16 cellular contexts compared by ENCODE assay signal in the genomic region with DNA sequence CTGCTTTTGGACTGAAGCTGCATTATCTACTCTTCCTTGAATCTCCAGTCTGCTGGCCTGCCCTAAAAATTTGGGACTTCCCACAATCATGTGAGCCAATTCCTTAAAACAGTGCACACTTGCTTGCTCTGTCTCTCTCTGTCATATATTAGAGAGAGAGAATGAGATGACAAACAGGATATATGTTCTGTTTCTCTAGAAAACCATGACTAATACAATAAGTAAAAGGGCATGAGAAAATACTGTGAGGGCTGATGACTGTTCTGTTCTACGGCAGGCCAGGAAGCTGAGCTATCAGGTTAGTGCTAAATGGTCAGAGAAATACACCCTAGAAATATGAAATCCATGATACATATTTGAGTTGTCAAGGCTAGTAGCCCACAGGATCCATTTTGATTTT.
A peak's percentile ranks its signal among the peaks of the same experiment; 100 is the strongest.
DNase-seq lines count a peak whose midpoint lies in the region; TF ChIP-seq lines count a peak whose summit lies in the region.
"Had no signal": no experiment of that assay in that cellular context is flagged by ENCODE, and none has a peak within 500 bp of the region (broad histone marks: within the 10 kb centered on the region; RNA-seq: fewer than 3 reads in every experiment).

No MANE protein-coding gene starts in this region.

- H3K27me3 ChIP-seq in GM23248 (replicated peaks; ENCODE audit: insufficient read depth): no peaks in the 10 kb centered on the region
- no peaks in the 10 kb centered on the region for H3K27me3 ChIP-seq in osteoblast (ENCODE audit: insufficient read depth, low read length)
- H3K27me3 ChIP-seq in tibial nerve: no peaks in the 10 kb centered on the region
- H3K27me3 ChIP-seq in tibial artery: no peaks in the 10 kb centered on the region
- H3K27me3 ChIP-seq: spleen, testis had no signal

- peaks cover 16% of the 10 kb centered on the region; the same call in 1 of the 2 replicates for H3F3A ChIP-seq in GM23248 (ENCODE audit: insufficient read depth)

- no peak for TF ChIP-seq EP300 in tibial nerve (IDR thresholded peaks at IDR 0.05)

- TF ChIP-seq CTCF in osteoblast (IDR thresholded peaks at IDR 0.05; ENCODE audit: extremely low read depth, low read depth, low read length): no peak
- no peak for TF ChIP-seq CTCF in tibial nerve (IDR thresholded peaks at IDR 0.05)
- TF ChIP-seq CTCF in tibial artery (IDR thresholded peaks at IDR 0.05): no peak

- no peaks in the 10 kb centered on the region for H3K9me3 ChIP-seq in GM23248 (ENCODE audit: low read depth)
- H3K9me3 ChIP-seq in osteoblast (ENCODE audit: low read depth, low read length): no peaks in the 10 kb centered on the region
- H3K9me3 ChIP-seq in tibial nerve: no peaks in the 10 kb centered on the region
- no peaks in the 10 kb centered on the region for H3K9me3 ChIP-seq in tibial artery
- H3K9me3 ChIP-seq: testis had no signal

- H3K9ac ChIP-seq in GM23248: no peak overlapping the region

- no peak overlapping the region for H3K4me3 ChIP-seq in GM23248
- H3K4me3 ChIP-seq in osteoblast (ENCODE audit: insufficient read depth, low read length): no peak overlapping the region
- no peak overlapping the region for H3K4me3 ChIP-seq in tibial nerve
- H3K4me3 ChIP-seq in tibial artery: no peak overlapping the region
- H3K4me3 ChIP-seq: spleen, testis had no signal

- peak; percentile 83 for DNase-seq in GM23248
- peak; percentile 71 for DNase-seq in RKO (ENCODE audit: low spot score)
- DNase-seq in epithelial cell of prostate (ENCODE audit: low read depth, low spot score): peak; percentile 55
- peak; percentile 36 for DNase-seq in osteoblast (ENCODE audit: insufficient read length, low spot score, missing footprints)
- DNase-seq in tibial nerve (ENCODE audit: low spot score in 2 of 2): no peak
- DNase-seq in tibial artery: no peak
- no peak for DNase-seq in COLO668 (lab: John Stamatoyannopoulos, UW; ENCODE audit: unreplicated experiment)
- DNase-seq: activated CD4-positive, alpha-beta memory T cell treated with anti-CD3 and anti-CD28 coated beads, Interleukin-2, amount 10 ng/mL, durations not matched to agents 7 days and 5 days; cerebellar nuclear complex; islet precursor cell; mesendoderm; NCI-H146; spleen; testis had no signal

- intact Hi-C loops in tibial artery (cut with DNase I; ENCODE audit: low total_unique reads): no loop called here

- no peaks in the 10 kb centered on the region for H3K9me2 ChIP-seq in GM23248 (ENCODE audit: insufficient read depth)

- H3K27ac ChIP-seq in GM23248: peak overlapping the region; percentile 36; the same call in 1 of the 2 replicates
- peak overlapping the region; percentile 39 for H3K27ac ChIP-seq in epithelial cell of prostate
- no peak overlapping the region for H3K27ac ChIP-seq in osteoblast (ENCODE audit: low read depth, low read length)
- H3K27ac ChIP-seq in tibial nerve: no peak overlapping the region
- no peak overlapping the region for H3K27ac ChIP-seq in tibial artery
- H3K27ac ChIP-seq: C4-2B, RWPE1, spleen, testis had no signal

- H2AFZ ChIP-seq in GM23248 (no peak overlapping the region), osteoblast (ENCODE audit: low read length) (no peak overlapping the region)

- in situ Hi-C loops in GM23248 (cut with MboI): no loop called here

- WGBS in GM23248 (ENCODE audit: low coverage in 1 of 2, low lambda C conversion rate in 2 of 2, missing lambda C conversion rate in 2 of 2), 2 experiments: 0 to 5% methylated on average over 1 of the region's 1 CpG
- 73 to 83% methylated on average over 1 of the region's 1 CpG for WGBS in tibial nerve, 2 donors

- H3K4me1 ChIP-seq in GM23248 (ENCODE audit: insufficient read depth) (peaks cover 25% of the 10 kb centered on the region), osteoblast (ENCODE audit: insufficient read depth, low read length) (no peaks in the 10 kb centered on the region), tibial nerve (no peaks in the 10 kb centered on the region), tibial artery (no peaks in the 10 kb centered on the region)
- H3K4me1 ChIP-seq: spleen, testis had no signal

- H4K20me1 ChIP-seq in GM23248 (ENCODE audit: insufficient read depth) (no peaks in the 10 kb centered on the region), osteoblast (ENCODE audit: insufficient read depth, low read length) (no peaks in the 10 kb centered on the region)

- no peaks in the 10 kb centered on the region for H3K36me3 ChIP-seq in GM23248 (ENCODE audit: low read depth)
- H3K36me3 ChIP-seq in osteoblast (ENCODE audit: insufficient read depth, low read length): no peaks in the 10 kb centered on the region
- no peaks in the 10 kb centered on the region for H3K36me3 ChIP-seq in tibial nerve
- H3K36me3 ChIP-seq in tibial artery: no peaks in the 10 kb centered on the region
- H3K36me3 ChIP-seq: spleen had no signal

- no peaks in the 10 kb centered on the region for H3K79me2 ChIP-seq in GM23248 (ENCODE audit: insufficient read depth)
- H3K79me2 ChIP-seq in osteoblast (ENCODE audit: insufficient read depth, low read length): no peaks in the 10 kb centered on the region

- TF ChIP-seq POLR2A in tibial nerve (IDR thresholded peaks at IDR 0.05): no peak

- H3K4me2 ChIP-seq in GM23248 (ENCODE audit: unreplicated experiment) (no peak overlapping the region), osteoblast (ENCODE audit: insufficient read depth, low read length) (no peak overlapping the region)

Comparison
In these comparisons a context has a peak if more than half of its experiments do, and no peak if none do; other contexts are left out.
1. DNase-seq: peak in GM23248 (single experiment), RKO (single experiment), epithelial cell of prostate (single experiment) and osteoblast (single experiment); none in tibial nerve (0 of 2), tibial artery (0 of 2) and COLO668 (single experiment).
2. H3K27ac ChIP-seq: peak in GM23248 (single experiment) and epithelial cell of prostate (single experiment); none in osteoblast (single experiment), tibial nerve (0 of 4) and tibial artery (0 of 2).